In genomic region chr1:206713910-206714312, GRCh38 we compare ENCODE assay signal across 1 cellular context.
TF ChIP-seq lines count a peak whose summit lies in the region.

No MANE protein-coding gene starts in this region.

TF ChIP-seq in IMR-90, 13 proteins besides CTCF, POLR2A, EP300 and RAD21:
- TF ChIP-seq ELK1 (IDR thresholded peaks at IDR 0.05; ENCODE audit: borderline replicate concordance, low read depth, low read length): no peak
- TF ChIP-seq RFX5 (IDR thresholded peaks at IDR 0.05; ENCODE audit: low read depth, low read length): no peak
- TF ChIP-seq BHLHE40 (IDR thresholded peaks at IDR 0.05; ENCODE audit: low read depth, low read length): no peak
- no peak for TF ChIP-seq USF2 (IDR thresholded peaks at IDR 0.05; ENCODE audit: low read depth, low read length)
- no peak for TF ChIP-seq FOS (IDR thresholded peaks at IDR 0.05; ENCODE audit: low read depth, low read length)
- TF ChIP-seq MAZ (IDR thresholded peaks at IDR 0.05; ENCODE audit: borderline replicate concordance, low read depth, low read length): no peak
- no peak for TF ChIP-seq MXI1 (IDR thresholded peaks at IDR 0.05; ENCODE audit: borderline replicate concordance, low read depth, low read length)
- no peak for TF ChIP-seq SMC3 (IDR thresholded peaks at IDR 0.05; ENCODE audit: low read depth, low read length)
- no peak for TF ChIP-seq CHD1 (IDR thresholded peaks at IDR 0.05; ENCODE audit: low read depth, low read length)
- no peak for TF ChIP-seq MAFK (IDR thresholded peaks at IDR 0.05; ENCODE audit: low read depth, low read length)
- TF ChIP-seq RCOR1 (IDR thresholded peaks at IDR 0.05; ENCODE audit: insufficient replicate concordance, low read length): no peak
- no peak for TF ChIP-seq CEBPB (IDR thresholded peaks at IDR 0.05; ENCODE audit: low read depth, low read length)
- TF ChIP-seq NFE2L2 (IDR thresholded peaks at IDR 0.05; ENCODE audit: low read depth, low read length): no peak; the same call in 1 of the 2 replicates
